9 cellular contexts compared by ENCODE assay signal in genomic region chr5:148443998-148444397, GRCh38.
DNase-seq lines count a peak whose midpoint lies in the region; ATAC-seq, FAIRE-seq and TF ChIP-seq lines count a peak whose summit lies in the region.
"Had no signal": no experiment of that assay in that cellular context is flagged by ENCODE, and none has a peak within 500 bp of the region (broad histone marks: within the 10 kb centered on the region; RNA-seq: fewer than 3 reads in every experiment).

No MANE protein-coding gene starts in this region.

- H3K36me3 Mint-ChIP-seq in T-helper 17 cell (ENCODE audit: low read depth) (no peaks in the 10 kb centered on the region), chondrocyte (ENCODE audit: low read depth) (peaks cover 12% of the 10 kb centered on the region)

- peaks cover 4% of the 10 kb centered on the region for H3K4me1 Mint-ChIP-seq in T-helper 17 cell
- H3K4me1 Mint-ChIP-seq in chondrocyte (ENCODE audit: low read depth) = peaks cover 2% of the 10 kb centered on the region

- CTCF ChIA-PET in HepG2 (lab: Yijun Ruan, JAX; ENCODE audit: low intra/inter-chr PET ratio, low total read pairs) = interaction anchor here (0.7 to 2.2 kb wide), 4 partner anchors 39 to 671 kb away, joined by 3 to 21 read pairs (median 5); no protein-coding TSS in a partner anchor

- H3K9me3 ChIP-seq in T-helper 17 cell (ENCODE audit: control insufficient read depth, low read length, poor library complexity, severe bottlenecking) (no peaks in the 10 kb centered on the region), HepG2 (ENCODE audit: low read length) (no peaks in the 10 kb centered on the region)

- H3K4me3 ChIP-seq in AG09309 (ENCODE audit: control insufficient read depth, low read depth, low read length) (no peak overlapping the region), HepG2 (replicated peaks in 1 of 3; ENCODE audit: insufficient read depth in 1 of 3, low read depth in 2 of 3, low read length in 3 of 3) (no peak overlapping the region)

- peak; percentile 76 for FAIRE-seq in GM12891 (lab: Jason Lieb, UNC)
- FAIRE-seq in HepG2 (lab: Jason Lieb, UNC) = peak; percentile 12

- intact Hi-C loops in HepG2 (cut with micrococcal nuclease; ENCODE audit: unreplicated experiment) = loop anchor here (1.0 to 10.0 kb wide), 5 partner anchors 38 to 671 kb away; no protein-coding TSS in a partner anchor

- peak; percentile 85 for ATAC-seq in HG02642 (IDR thresholded peaks at IDR 0.05; ENCODE audit: poor library complexity, unreplicated experiment)
- peak; percentile 72 for ATAC-seq in T-helper 17 cell
- ATAC-seq in HepG2 = peak; percentile 91

- H3K4me1 ChIP-seq in HepG2 (ENCODE audit: insufficient read depth, low read length) = no peaks in the 10 kb centered on the region

- no peak overlapping the region for H3K9ac ChIP-seq in HepG2 (ENCODE audit: insufficient read depth, low read depth, low read length)

- no peaks in the 10 kb centered on the region for H4K20me1 ChIP-seq in HepG2 (ENCODE audit: insufficient read depth, low read length)

- H3K36me3 ChIP-seq in HepG2 (replicated peaks in 1 of 2; ENCODE audit: control insufficient read depth in 1 of 2, insufficient read depth in 2 of 2, low read length in 2 of 2) = peaks cover 10 to 26% of the 10 kb centered on the region in 2 experiments

- H3K9me3 Mint-ChIP-seq in chondrocyte (ENCODE audit: low read depth) = no peaks in the 10 kb centered on the region
- H3K9me3 Mint-ChIP-seq: T-helper 1 cell treated with Interleukin-12 subunit alpha and Interleukin-12 subunit beta and Interleukin-4 antibody, amounts not matched to agents 30 μg/mL and 1 μg/mL, for 36 hours had no signal

- in situ Hi-C loops in HepG2 (cut with HindIII; ENCODE audit: extremely low pct_ligation_motif_present, low pct_unique_long_range_greater_than_20kb) = no loop called here

- H3K27ac Mint-ChIP-seq in T-helper 17 cell = peak overlapping the region; percentile 27
- no peak overlapping the region for H3K27ac Mint-ChIP-seq in chondrocyte (ENCODE audit: unreplicated experiment)
- H3K27ac Mint-ChIP-seq: T-helper 1 cell treated with Interleukin-12 subunit alpha and Interleukin-12 subunit beta and Interleukin-4 antibody, amounts not matched to agents 30 μg/mL and 1 μg/mL, for 36 hours had no signal

- 41% methylated on average over 5 of the region's 5 CpGs for WGBS in HepG2 (ENCODE audit: low lambda C conversion rate)

- TSS peak; percentile 34 for BruUV-seq in HepG2 (replicated peaks; lab: Mats Ljungman, UMichigan)

- H3K4me3 Mint-ChIP-seq in T-helper 17 cell (no peak overlapping the region), chondrocyte (ENCODE audit: unreplicated experiment) (no peak overlapping the region)
- H3K4me3 Mint-ChIP-seq: T-helper 1 cell treated with Interleukin-12 subunit alpha and Interleukin-12 subunit beta and Interleukin-4 antibody, amounts not matched to agents 30 μg/mL and 1 μg/mL, for 36 hours had no signal

- TF ChIP-seq RAD21 in HepG2 (CRISPR knock-in tag; IDR thresholded peaks at IDR 0.05) = no peak

- no peak for TF ChIP-seq EP300 in HepG2 (IDR thresholded peaks at IDR 0.05; ENCODE audit: low read depth in 2 of 2, low read length in 2 of 2)
- no peak for TF ChIP-seq EP300 in HepG2 (CRISPR knock-in tag; IDR thresholded peaks at IDR 0.05; ENCODE audit: borderline replicate concordance)

- H3K4me2 ChIP-seq in HepG2 (ENCODE audit: low read depth, low read length) = no peak overlapping the region

- POLR2A ChIA-PET in HepG2 (lab: Yijun Ruan, JAX) = no interaction called here

- H3K27me3 Mint-ChIP-seq in T-helper 17 cell (no peaks in the 10 kb centered on the region), chondrocyte (ENCODE audit: low read depth) (no peaks in the 10 kb centered on the region)

- no peak overlapping the region for H2AFZ ChIP-seq in HepG2 (ENCODE audit: low read length)

- H3K79me2 ChIP-seq in HepG2 (ENCODE audit: insufficient read depth, low read length) = no peaks in the 10 kb centered on the region

- H3K27ac ChIP-seq in HepG2 (ENCODE audit: extremely low read length, insufficient read depth, low read length) = no peak overlapping the region

- TF ChIP-seq CTCF in AG09309 (IDR thresholded peaks at IDR 0.05; ENCODE audit: control insufficient read depth, insufficient read depth, low read depth, low read length, missing control alignments) = peak; percentile 63
- TF ChIP-seq CTCF in chondrocyte (IDR thresholded peaks at IDR 0.05) = peak; percentile 91
- TF ChIP-seq CTCF in HepG2 (CRISPR knock-in tag; IDR thresholded peaks at IDR 0.05) = peak; percentile 72

- no peaks in the 10 kb centered on the region for H3K27me3 ChIP-seq in HepG2 (ENCODE audit: control insufficient read depth in 1 of 2, insufficient read depth in 2 of 2, low read length in 2 of 2)

- peak; percentile 31 for DNase-seq in AG09309 (ENCODE audit: low read depth)
- DNase-seq in GM12891 (ENCODE audit: insufficient read length, low spot score) = peak; percentile 25
- peak; percentile 77 for DNase-seq in NAMALWA (ENCODE audit: low spot score)
- peak in 1 of 3 donors; percentile 35 for DNase-seq in T-helper 17 cell
- DNase-seq in chondrocyte (ENCODE audit: low spot score) = no peak
- peak; percentile 65 for DNase-seq in HepG2 (ENCODE audit: low spot score)
- peak; percentile 11 for DNase-seq in stimulated activated CD8-positive, alpha-beta memory T cell treated with anti-CD3 and anti-CD28 coated beads, Interleukin-4, amount 100 ng/mL, for 24 hours (ENCODE audit: low read depth)

- TF ChIP-seq POLR2A in GM12891 (IDR thresholded peaks at IDR 0.05; ENCODE audit: low read depth, low read length) (no peak), HepG2 (IDR thresholded peaks at IDR 0.05; ENCODE audit: insufficient read depth in 1 of 2, low read depth in 2 of 2, low read length in 2 of 2) (no peak)

TF ChIP-seq in GM12891, 5 proteins besides CTCF, POLR2A, EP300 and RAD21:
- no peak for TF ChIP-seq POU2F2 (IDR thresholded peaks at IDR 0.05; ENCODE audit: low read depth, low read length)
- no peak for TF ChIP-seq SPI1 (IDR thresholded peaks at IDR 0.05; ENCODE audit: low read depth, low read length)
- no peak for TF ChIP-seq POLR2AphosphoS5 (IDR thresholded peaks at IDR 0.05; ENCODE audit: low read depth, low read length)
- TF ChIP-seq PAX5 (IDR thresholded peaks at IDR 0.05; ENCODE audit: insufficient read depth, low read length, severe bottlenecking) = no peak
- TF ChIP-seq TAF1 (IDR thresholded peaks at IDR 0.05; ENCODE audit: low read depth, low read length) = no peak

TF ChIP-seq in HepG2, 621 proteins besides CTCF, POLR2A, EP300 and RAD21 (continues in another document):
- TF ChIP-seq DZIP1 (CRISPR knock-in tag; IDR thresholded peaks at IDR 0.05) = no peak
- TF ChIP-seq ARHGAP35 (CRISPR knock-in tag; IDR thresholded peaks at IDR 0.05; ENCODE audit: borderline replicate concordance) = no peak
- TF ChIP-seq ZNF512 (CRISPR knock-in tag; IDR thresholded peaks at IDR 0.05) = no peak
- no peak for TF ChIP-seq REXO4 (CRISPR knock-in tag; IDR thresholded peaks at IDR 0.05; ENCODE audit: borderline replicate concordance)
